Comparison of ENCODE assay signal across 19 cellular contexts in genomic region chr16:10932959-10933710, GRCh38. TPM values are rescaled to one million over a fixed set of nuclear protein-coding genes. Genes with fewer than 3 reads are reported as not detected.
DNase-seq lines count a peak whose midpoint lies in the region; ATAC-seq, FAIRE-seq and TF ChIP-seq lines count a peak whose summit lies in the region.
"Had no signal": no experiment of that assay in that cellular context is flagged by ENCODE, and none has a peak within 500 bp of the region (broad histone marks: within the 10 kb centered on the region; RNA-seq: fewer than 3 reads in every experiment).

No MANE protein-coding gene starts in this region.

- no peak for DNase-seq in activated naive CD8-positive, alpha-beta T cell treated with anti-CD3 and anti-CD28 coated beads, Interleukin-2, amount 10 ng/mL, durations not matched to agents 7 days and 5 days
- no peak for DNase-seq in activated naive CD8-positive, alpha-beta T cell treated with anti-CD3 and anti-CD28 coated beads for 36 hours
- DNase-seq in GM12891 (ENCODE audit: insufficient read length, low spot score) (no peak), amniotic epithelial cell (ENCODE audit: low read depth) (peak; percentile 44), trophoblast cell (peak; percentile 64 to 83), RCC 7860 (ENCODE audit: low spot score) (no peak), amniotic stem cell (lab: John Stamatoyannopoulos, UW) (no peak)
- DNase-seq: activated CD4-positive, CD25-positive, alpha-beta regulatory T cell; CD8-positive, alpha-beta T cell; H7; hippocampal formation; NCI-H1048; NCI-H446 treated with DMSO at 0.1 percent for 48 hours; SJCRH30 had no signal

- H3K9me3 ChIP-seq in trophoblast cell (ENCODE audit: insufficient read depth, low read depth, low read length): peaks cover 2% of the 10 kb centered on the region
- H3K9me3 ChIP-seq: SJCRH30 had no signal

- H3K4me3 Mint-ChIP-seq in activated naive CD8-positive, alpha-beta T cell treated with anti-CD3 and anti-CD28 coated beads, Interleukin-2, amount 10 ng/mL, durations not matched to agents 7 days and 5 days: no peak overlapping the region
- no peak overlapping the region for H3K4me3 Mint-ChIP-seq in activated naive CD8-positive, alpha-beta T cell treated with anti-CD3 and anti-CD28 coated beads for 36 hours
- H3K4me3 Mint-ChIP-seq: CD8-positive, alpha-beta T cell; neural progenitor cell; T-helper 1 cell treated with Interleukin-12 subunit alpha and Interleukin-12 subunit beta and Interleukin-4 antibody, amounts not matched to agents 30 μg/mL and 1 μg/mL, for 36 hours had no signal

- no peaks in the 10 kb centered on the region for H3K27me3 ChIP-seq in trophoblast cell (ENCODE audit: insufficient read depth, low read length)
- H3K27me3 ChIP-seq: neural progenitor cell, SJCRH30 had no signal

- POLR2A ChIA-PET in activated naive CD8-positive, alpha-beta T cell treated with anti-CD3 and anti-CD28 coated beads, Interleukin-2, amount 10 ng/mL, durations not matched to agents 7 days and 5 days (lab: Charles Lee): interaction anchor here (1.0 kb wide), 1 partner anchor 56 kb away, joined by 4 read pairs; the partner anchor contains the start of gene CIITA

- H3K27me3 Mint-ChIP-seq in activated naive CD8-positive, alpha-beta T cell treated with anti-CD3 and anti-CD28 coated beads, Interleukin-2, amount 10 ng/mL, durations not matched to agents 7 days and 5 days: no peaks in the 10 kb centered on the region
- H3K27me3 Mint-ChIP-seq in activated naive CD8-positive, alpha-beta T cell treated with anti-CD3 and anti-CD28 coated beads for 36 hours: no peaks in the 10 kb centered on the region

- H3K4me2 ChIP-seq in trophoblast cell (ENCODE audit: low read length): peak overlapping the region; percentile 33
- H3K4me2 ChIP-seq: neural progenitor cell had no signal

- no peak overlapping the region for H4K91ac ChIP-seq in trophoblast cell (ENCODE audit: low read depth, low read length)

- peak overlapping the region; percentile 72 for H3K27ac ChIP-seq in trophoblast cell (ENCODE audit: low read depth, low read length)
- H3K27ac ChIP-seq: neural progenitor cell, SJCRH30 had no signal

- H3K23ac ChIP-seq in trophoblast cell (ENCODE audit: low read length): no peak overlapping the region

- peaks cover 20 to 27% of the 10 kb centered on the region in 2 experiments for H3K4me1 ChIP-seq in trophoblast cell (ENCODE audit: control insufficient read depth in 1 of 2, insufficient read depth in 2 of 2, low read length in 2 of 2)
- H3K4me1 ChIP-seq: neural progenitor cell, SJCRH30 had no signal

- no peaks in the 10 kb centered on the region for H3K9me3 Mint-ChIP-seq in activated naive CD8-positive, alpha-beta T cell treated with anti-CD3 and anti-CD28 coated beads, Interleukin-2, amount 10 ng/mL, durations not matched to agents 7 days and 5 days
- H3K9me3 Mint-ChIP-seq in activated naive CD8-positive, alpha-beta T cell treated with anti-CD3 and anti-CD28 coated beads for 36 hours: no peaks in the 10 kb centered on the region
- H3K9me3 Mint-ChIP-seq: CD8-positive, alpha-beta T cell; neural progenitor cell; T-helper 1 cell treated with Interleukin-12 subunit alpha and Interleukin-12 subunit beta and Interleukin-4 antibody, amounts not matched to agents 30 μg/mL and 1 μg/mL, for 36 hours had no signal

- H3K79me1 ChIP-seq in trophoblast cell (ENCODE audit: low read length): peaks cover 10% of the 10 kb centered on the region

- H3K4ac ChIP-seq in trophoblast cell (ENCODE audit: low read depth, low read length): no peak overlapping the region

- no peak for FAIRE-seq in GM12891 (lab: Jason Lieb, UNC)
- no peak for FAIRE-seq in RCC 7860 (lab: Jason Lieb, UNC)
- FAIRE-seq: colon, GM19239 had no signal

- H3K79me2 ChIP-seq in trophoblast cell (ENCODE audit: control insufficient read depth, insufficient read depth, low read length, poor library complexity): no peaks in the 10 kb centered on the region

- H3K27ac Mint-ChIP-seq in activated naive CD8-positive, alpha-beta T cell treated with anti-CD3 and anti-CD28 coated beads, Interleukin-2, amount 10 ng/mL, durations not matched to agents 7 days and 5 days: peak overlapping the region; percentile 36
- H3K27ac Mint-ChIP-seq in activated naive CD8-positive, alpha-beta T cell treated with anti-CD3 and anti-CD28 coated beads for 36 hours: no peak overlapping the region
- H3K27ac Mint-ChIP-seq: neural progenitor cell had no signal

- no peak overlapping the region for H2BK12ac ChIP-seq in trophoblast cell (ENCODE audit: low read length)

- H2AFZ ChIP-seq in trophoblast cell (ENCODE audit: insufficient read depth, low read length, poor library complexity): no peak overlapping the region
- H2AFZ ChIP-seq: neural progenitor cell had no signal

- H3K14ac ChIP-seq in trophoblast cell (ENCODE audit: low read length): peak overlapping the region; percentile 8

- H3K36me3 ChIP-seq in trophoblast cell (ENCODE audit: control insufficient read depth in 1 of 2, insufficient read depth in 2 of 2, low read length in 2 of 2): peaks cover 19 to 22% of the 10 kb centered on the region in 2 experiments
- H3K36me3 ChIP-seq: neural progenitor cell, SJCRH30 had no signal

- peaks cover 50% of the 10 kb centered on the region for H3K4me1 Mint-ChIP-seq in activated naive CD8-positive, alpha-beta T cell treated with anti-CD3 and anti-CD28 coated beads, Interleukin-2, amount 10 ng/mL, durations not matched to agents 7 days and 5 days
- peaks cover 57% of the 10 kb centered on the region for H3K4me1 Mint-ChIP-seq in activated naive CD8-positive, alpha-beta T cell treated with anti-CD3 and anti-CD28 coated beads for 36 hours
- H3K4me1 Mint-ChIP-seq: neural progenitor cell had no signal

- H3K9ac ChIP-seq in trophoblast cell (ENCODE audit: low read length): no peak overlapping the region
- H3K9ac ChIP-seq: neural progenitor cell had no signal

- peak overlapping the region; percentile 2 for H2BK120ac ChIP-seq in trophoblast cell (ENCODE audit: insufficient read depth, low read length, poor library complexity)

- H3K4me3 ChIP-seq in trophoblast cell (ENCODE audit: low read depth, low read length): no peak overlapping the region
- H3K4me3 ChIP-seq: neural progenitor cell, SJCRH30 had no signal

- H4K8ac ChIP-seq in trophoblast cell (ENCODE audit: low read depth, low read length): no peak overlapping the region

- no peak overlapping the region for H2AK5ac ChIP-seq in trophoblast cell (ENCODE audit: low read length)

- WGBS in trophoblast cell (ENCODE audit: extremely low coverage, insufficient coverage, insufficient read length): no CpG with 5 or more reads among the region's 11 CpGs

- no peak overlapping the region for H4K12ac ChIP-seq in trophoblast cell (ENCODE audit: low read depth, low read length)

- H3K36me3 Mint-ChIP-seq in activated naive CD8-positive, alpha-beta T cell treated with anti-CD3 and anti-CD28 coated beads, Interleukin-2, amount 10 ng/mL, durations not matched to agents 7 days and 5 days: peaks cover 10% of the 10 kb centered on the region
- peaks cover 6% of the 10 kb centered on the region for H3K36me3 Mint-ChIP-seq in activated naive CD8-positive, alpha-beta T cell treated with anti-CD3 and anti-CD28 coated beads for 36 hours

- peak overlapping the region; percentile 13 for H2BK5ac ChIP-seq in trophoblast cell (ENCODE audit: low read depth, low read length, poor library complexity)

- ATAC-seq in activated naive CD8-positive, alpha-beta T cell treated with anti-CD3 and anti-CD28 coated beads, Interleukin-2, amount 10 ng/mL, durations not matched to agents 7 days and 5 days (ENCODE audit: low read depth): no peak
- ATAC-seq in HG03135 (IDR thresholded peaks at IDR 0.05; ENCODE audit: unreplicated experiment): no peak
- ATAC-seq: CD8-positive, alpha-beta T cell had no signal

- H3K18ac ChIP-seq in trophoblast cell (ENCODE audit: low read length): peak overlapping the region; percentile 17

- no peak for TF ChIP-seq POLR2A in GM12891 (IDR thresholded peaks at IDR 0.05; ENCODE audit: low read depth, low read length)

TF ChIP-seq in GM12891, 5 proteins besides CTCF, POLR2A, EP300 and RAD21:
- peak; percentile 32; the same call in 1 of the 2 replicates for TF ChIP-seq POLR2AphosphoS5 (IDR thresholded peaks at IDR 0.05; ENCODE audit: low read depth, low read length)
- no peak; the same call in 1 of the 2 replicates for TF ChIP-seq POU2F2 (IDR thresholded peaks at IDR 0.05; ENCODE audit: low read depth, low read length)
- no peak for TF ChIP-seq TAF1 (IDR thresholded peaks at IDR 0.05; ENCODE audit: low read depth, low read length)

RNA-seq across cellular contexts. Expression of gene DEXI, which starts 9.1 kb away (rescaled TPM):
- 10 to 100 TPM; 31.4 to 32.3 TPM for total RNA-seq in activated naive CD8-positive, alpha-beta T cell treated with anti-CD3 and anti-CD28 coated beads, Interleukin-2, amount 10 ng/mL, durations not matched to agents 7 days and 5 days
- 10 to 100 TPM; 25.5 to 26.2 TPM for total RNA-seq in activated naive CD8-positive, alpha-beta T cell treated with anti-CD3 and anti-CD28 coated beads for 36 hours
- polyA plus RNA-seq in GM12891 (2012; ENCODE audit: low read depth, missing spikeins): 8.4 TPM
- 20.5 and 21.3 TPM in 2 replicates for polyA plus RNA-seq in trophoblast cell (2013)

RNA-seq across cellular contexts. Expression of gene CLEC16A, which starts 11.2 kb away (rescaled TPM):
- total RNA-seq in activated naive CD8-positive, alpha-beta T cell treated with anti-CD3 and anti-CD28 coated beads, Interleukin-2, amount 10 ng/mL, durations not matched to agents 7 days and 5 days: 10 to 100 TPM; 31.1 to 34.1 TPM
- total RNA-seq in activated naive CD8-positive, alpha-beta T cell treated with anti-CD3 and anti-CD28 coated beads for 36 hours: 10 to 100 TPM; 20.4 to 21.3 TPM
- 12.4 TPM for polyA plus RNA-seq in GM12891 (2012; ENCODE audit: low read depth, missing spikeins)
- polyA plus RNA-seq in trophoblast cell (2013): 12.0 and 12.1 TPM in 2 replicates

RNA-seq across cellular contexts. Expression of gene CIITA, which starts 56.1 kb away (rescaled TPM):
- 10 to 100 TPM; 12.6 to 13.1 TPM for total RNA-seq in activated naive CD8-positive, alpha-beta T cell treated with anti-CD3 and anti-CD28 coated beads, Interleukin-2, amount 10 ng/mL, durations not matched to agents 7 days and 5 days
- total RNA-seq in activated naive CD8-positive, alpha-beta T cell treated with anti-CD3 and anti-CD28 coated beads for 36 hours: 1 to 10 TPM; 1.4 to 1.5 TPM
- polyA plus RNA-seq in GM12891 (2012; ENCODE audit: low read depth, missing spikeins): 63.6 TPM
- polyA plus RNA-seq in trophoblast cell (2013): 0.14 and 0.15 TPM in 2 replicates
- total RNA-seq: H7 had no signal

Comparison
In these comparisons a context has a peak if more than half of its experiments do, and no peak if none do; other contexts are left out.
1. RNA of gene CIITA, which starts 56.1 kb away (total RNA-seq): 12.6 to 13.1 TPM in activated naive CD8-positive, alpha-beta T cell treated with anti-CD3 and anti-CD28 coated beads, Interleukin-2, amount 10 ng/mL, durations not matched to agents 7 days and 5 days; 1.4 to 1.5 TPM in activated naive CD8-positive, alpha-beta T cell treated with anti-CD3 and anti-CD28 coated beads for 36 hours; every median in the first group is over 4 times any median in the second.
2. DNase-seq: peak in amniotic epithelial cell (single experiment) and trophoblast cell (2 of 2); none in activated naive CD8-positive, alpha-beta T cell treated with anti-CD3 and anti-CD28 coated beads, Interleukin-2, amount 10 ng/mL, durations not matched to agents 7 days and 5 days (single experiment), activated naive CD8-positive, alpha-beta T cell treated with anti-CD3 and anti-CD28 coated beads for 36 hours (single experiment), GM12891 (single experiment), RCC 7860 (single experiment) and amniotic stem cell (single experiment).